Comparison of ENCODE assay signal across 11 cellular contexts in the genomic region with DNA sequence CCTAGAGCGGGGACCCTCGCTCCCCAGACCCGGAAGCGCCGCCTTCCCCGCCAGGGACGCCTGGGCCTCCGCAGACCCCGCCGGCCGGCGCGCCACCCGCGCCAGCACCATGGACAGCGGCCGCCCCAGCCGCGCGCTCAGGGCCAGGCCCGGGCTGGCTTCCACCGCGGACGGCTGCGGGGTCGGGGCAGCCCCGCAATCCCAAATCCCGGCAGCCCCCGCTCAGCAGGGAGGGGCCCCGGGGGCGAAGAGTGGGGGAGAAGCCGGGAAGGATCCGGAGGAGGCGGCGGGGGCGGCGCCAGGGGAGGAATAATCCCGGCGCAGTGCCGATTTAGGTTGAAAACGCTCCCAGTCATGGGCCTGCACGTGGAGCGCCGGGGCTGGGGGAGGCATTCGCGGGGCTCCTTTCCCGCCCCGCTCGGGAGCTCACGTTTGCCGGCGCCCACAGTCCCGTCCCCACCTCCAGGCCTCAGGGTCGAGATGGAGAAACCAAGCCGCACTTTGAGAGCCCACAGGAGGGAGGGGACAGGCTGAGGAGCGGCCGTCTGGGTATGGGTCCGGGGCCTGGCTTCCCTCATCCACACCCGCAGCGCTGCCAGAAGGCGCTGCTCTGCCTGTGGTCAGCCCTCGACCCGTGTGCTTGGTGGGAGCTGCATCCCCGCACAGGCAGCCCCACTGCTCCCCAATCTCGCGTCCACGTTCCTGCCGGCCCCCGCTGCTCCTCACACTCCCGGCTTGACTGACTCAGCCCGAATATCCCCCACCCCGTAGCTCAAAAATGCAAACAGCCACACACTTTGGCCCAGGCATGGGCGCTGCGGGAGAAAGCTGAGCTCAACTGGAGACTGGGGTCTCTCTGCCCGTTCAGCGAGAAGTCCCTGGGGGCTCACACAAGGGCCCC. TPM values are rescaled to one million over a fixed set of nuclear protein-coding genes. Genes with fewer than 3 reads are reported as not detected.
DNase-seq lines count a peak whose midpoint lies in the region; ATAC-seq and TF ChIP-seq lines count a peak whose summit lies in the region.
"Had no signal": no experiment of that assay in that cellular context is flagged by ENCODE, and none has a peak within 500 bp of the region (broad histone marks: within the 10 kb centered on the region; RNA-seq: fewer than 3 reads in every experiment).

No MANE protein-coding gene starts in this region.

- CTCF ChIA-PET in GM10248 (lab: Yijun Ruan, JAX), result interaction anchor here (2.7 to 3.8 kb wide), 2 partner anchors 11 to 84 kb away, joined by 7 to 13 read pairs; no protein-coding TSS in a partner anchor

- no peak for TF ChIP-seq CTCF in GM10248 (IDR thresholded peaks at IDR 0.05; ENCODE audit: control extremely low read depth, extremely low read depth, low read depth, missing control alignments)
- TF ChIP-seq CTCF in coronary artery (IDR thresholded peaks at IDR 0.05), result no peak
- no peak for TF ChIP-seq CTCF in neural cell (IDR thresholded peaks at IDR 0.05; ENCODE audit: poor library complexity, severe bottlenecking)

- H3K9ac ChIP-seq in neural cell (ENCODE audit: low read length), result peak overlapping the region; percentile 56

- no peaks in the 10 kb centered on the region for H3F3A ChIP-seq in neural cell (ENCODE audit: insufficient read depth, low read length, poor library complexity, severe bottlenecking)

- H3K4me1 Mint-ChIP-seq in T-helper 17 cell, result peaks cover 14% of the 10 kb centered on the region

- H3K27me3 ChIP-seq in neural cell (ENCODE audit: insufficient read depth, low read depth, low read length), result peaks cover 36% of the 10 kb centered on the region

- H3K27ac ChIP-seq in coronary artery (no peak overlapping the region), neural cell (ENCODE audit: low read length) (no peak overlapping the region)
- H3K27ac ChIP-seq: adrenal gland had no signal

- no peak overlapping the region for H3K27ac Mint-ChIP-seq in T-helper 17 cell
- H3K27ac Mint-ChIP-seq: IgD-negative memory B cell had no signal

- no peaks in the 10 kb centered on the region for H3K36me3 Mint-ChIP-seq in T-helper 17 cell (ENCODE audit: low read depth)

- POLR2A ChIA-PET in GM10248 (lab: Yijun Ruan, JAX), result no interaction called here

- DNase-seq in GM10248 (ENCODE audit: extremely low spot score) (peak; percentile 54), T-helper 17 cell (peak; percentile 40 to 58 (median 56)), coronary artery (ENCODE audit: low spot score) (no peak), SW480 (ENCODE audit: low spot score) (no peak), NCI-H1930 (lab: John Stamatoyannopoulos, UW) (no peak), SHP77 (lab: John Stamatoyannopoulos, UW) (no peak)

- H3K9me2 ChIP-seq in neural cell (ENCODE audit: insufficient read depth, low read length), result no peaks in the 10 kb centered on the region

- TF ChIP-seq RAD21 in neural cell (conservative IDR thresholded peaks at IDR 0.05), result no peak

- no peaks in the 10 kb centered on the region for H3K36me3 ChIP-seq in neural cell (ENCODE audit: insufficient read depth, low read length)
- H3K36me3 ChIP-seq: adrenal gland had no signal

- H3K27me3 Mint-ChIP-seq in T-helper 17 cell, result peaks cover 18% of the 10 kb centered on the region

- peaks cover 43% of the 10 kb centered on the region for H3K79me2 ChIP-seq in neural cell (replicated peaks; ENCODE audit: insufficient read depth, low read length)

- ATAC-seq in T-helper 17 cell, result peak; percentile 71
- no peak for ATAC-seq in HG03354 (IDR thresholded peaks at IDR 0.05; ENCODE audit: poor library complexity, severe bottlenecking, unreplicated experiment)

- peak overlapping the region; percentile 43 for H3K4me3 Mint-ChIP-seq in T-helper 17 cell

- H4K20me1 ChIP-seq in neural cell (ENCODE audit: insufficient read depth), result peaks cover 53% of the 10 kb centered on the region

- H2AFZ ChIP-seq in neural cell (ENCODE audit: low read depth, low read length), result no peak overlapping the region

- H3K4me2 ChIP-seq in neural cell (ENCODE audit: low read length), result peak overlapping the region; percentile 35

- H3K4me3 ChIP-seq in coronary artery (peak overlapping the region; percentile 36), neural cell (ENCODE audit: low read length) (peak overlapping the region; percentile 62)
- H3K4me3 ChIP-seq: adrenal gland had no signal

- TF ChIP-seq EP300 in neural cell (conservative IDR thresholded peaks at IDR 0.05; ENCODE audit: poor library complexity, severe bottlenecking), result no peak

- no peaks in the 10 kb centered on the region for H3K9me3 ChIP-seq in T-helper 17 cell (ENCODE audit: control insufficient read depth, low read length, poor library complexity, severe bottlenecking)
- H3K9me3 ChIP-seq in neural cell (ENCODE audit: low read length), result no peaks in the 10 kb centered on the region
- H3K9me3 ChIP-seq: adrenal gland had no signal

TF ChIP-seq in neural cell, 6 proteins besides CTCF, POLR2A, EP300 and RAD21:
- TF ChIP-seq SMC3 (conservative IDR thresholded peaks at IDR 0.05; ENCODE audit: poor library complexity), result no peak
- no peak for TF ChIP-seq TAF1 (IDR thresholded peaks at IDR 0.05; ENCODE audit: low read depth)
- TF ChIP-seq MXI1 (conservative IDR thresholded peaks at IDR 0.05; ENCODE audit: poor library complexity, severe bottlenecking), result peak; percentile 43
- no peak for TF ChIP-seq POLR2AphosphoS5 (IDR thresholded peaks at IDR 0.05)
- no peak for TF ChIP-seq EZH2 (IDR thresholded peaks at IDR 0.05; ENCODE audit: borderline replicate concordance, insufficient read depth, low read length, poor library complexity, severe bottlenecking)
- TF ChIP-seq, protein P1, sequence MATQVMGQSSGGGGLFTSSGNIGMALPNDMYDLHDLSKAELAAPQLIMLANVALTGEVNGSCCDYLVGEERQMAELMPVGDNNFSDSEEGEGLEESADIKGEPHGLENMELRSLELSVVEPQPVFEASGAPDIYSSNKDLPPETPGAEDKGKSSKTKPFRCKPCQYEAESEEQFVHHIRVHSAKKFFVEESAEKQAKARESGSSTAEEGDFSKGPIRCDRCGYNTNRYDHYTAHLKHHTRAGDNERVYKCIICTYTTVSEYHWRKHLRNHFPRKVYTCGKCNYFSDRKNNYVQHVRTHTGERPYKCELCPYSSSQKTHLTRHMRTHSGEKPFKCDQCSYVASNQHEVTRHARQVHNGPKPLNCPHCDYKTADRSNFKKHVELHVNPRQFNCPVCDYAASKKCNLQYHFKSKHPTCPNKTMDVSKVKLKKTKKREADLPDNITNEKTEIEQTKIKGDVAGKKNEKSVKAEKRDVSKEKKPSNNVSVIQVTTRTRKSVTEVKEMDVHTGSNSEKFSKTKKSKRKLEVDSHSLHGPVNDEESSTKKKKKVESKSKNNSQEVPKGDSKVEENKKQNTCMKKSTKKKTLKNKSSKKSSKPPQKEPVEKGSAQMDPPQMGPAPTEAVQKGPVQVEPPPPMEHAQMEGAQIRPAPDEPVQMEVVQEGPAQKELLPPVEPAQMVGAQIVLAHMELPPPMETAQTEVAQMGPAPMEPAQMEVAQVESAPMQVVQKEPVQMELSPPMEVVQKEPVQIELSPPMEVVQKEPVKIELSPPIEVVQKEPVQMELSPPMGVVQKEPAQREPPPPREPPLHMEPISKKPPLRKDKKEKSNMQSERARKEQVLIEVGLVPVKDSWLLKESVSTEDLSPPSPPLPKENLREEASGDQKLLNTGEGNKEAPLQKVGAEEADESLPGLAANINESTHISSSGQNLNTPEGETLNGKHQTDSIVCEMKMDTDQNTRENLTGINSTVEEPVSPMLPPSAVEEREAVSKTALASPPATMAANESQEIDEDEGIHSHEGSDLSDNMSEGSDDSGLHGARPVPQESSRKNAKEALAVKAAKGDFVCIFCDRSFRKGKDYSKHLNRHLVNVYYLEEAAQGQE (IDR thresholded peaks at IDR 0.05; ENCODE audit: borderline replicate concordance), result peak; percentile 57
TF ChIP-seq in neural cell: peak in this region for 2.

RNA-seq across cellular contexts. Expression of a gene that starts 4.7 kb away (rescaled TPM):
- 10 to 100 TPM; 29.0 to 35.3 TPM for total RNA-seq in T-helper 17 cell
- 3.4 and 6.1 TPM in 2 replicates for polyA plus RNA-seq in neural cell
- 8.0 and 10.8 TPM in 2 replicates for polyA minus RNA-seq in neural cell
- total RNA-seq: posterior vena cava had no signal

RNA-seq across cellular contexts. Expression of a gene that starts 10.7 kb away (rescaled TPM):
- 10 to 100 TPM in 1 of 2 donors, 1 to 10 TPM in 1; 9.0 to 11.7 TPM for total RNA-seq in T-helper 17 cell
- polyA plus RNA-seq in neural cell, result 23.0 and 28.8 TPM in 2 replicates
- polyA minus RNA-seq in neural cell, result 12.4 and 12.6 TPM in 2 replicates

RNA-seq across cellular contexts. Expression of a gene that starts 14.0 kb away (rescaled TPM):
- 1 to 10 TPM; 3.8 to 4.3 TPM for total RNA-seq in T-helper 17 cell
- 37.6 and 56.1 TPM in 2 replicates for polyA plus RNA-seq in neural cell
- 16.4 and 20.0 TPM in 2 replicates for polyA minus RNA-seq in neural cell

RNA-seq across cellular contexts. Expression of a gene that starts 16.8 kb away (rescaled TPM):
- 10 to 100 TPM; 28.0 to 36.1 TPM for total RNA-seq in T-helper 17 cell
- 44.7 and 51.6 TPM in 2 replicates for polyA plus RNA-seq in neural cell
- polyA minus RNA-seq in neural cell, result 19.4 and 23.6 TPM in 2 replicates

RNA-seq across cellular contexts. Expression of a gene that starts 20.0 kb away (rescaled TPM):
- 10 to 100 TPM; 10.3 to 11.8 TPM for total RNA-seq in T-helper 17 cell
- polyA plus RNA-seq in neural cell, result 73.4 and 98.7 TPM in 2 replicates
- polyA minus RNA-seq in neural cell, result 10.5 and 18.7 TPM in 2 replicates

Comparison
In these comparisons a context has a peak if more than half of its experiments do, and no peak if none do; other contexts are left out.
1. DNase-seq: peak in GM10248 (single experiment) and T-helper 17 cell (3 of 3); none in coronary artery (single experiment), SW480 (single experiment), NCI-H1930 (0 of 2) and SHP77 (0 of 2).